In genomic region chr2:86044614-86045013, GRCh38 we compare ENCODE assay signal across 25 cellular contexts.
DNase-seq lines count a peak whose midpoint lies in the region; ATAC-seq and TF ChIP-seq lines count a peak whose summit lies in the region.
"Had no signal": no experiment of that assay in that cellular context is flagged by ENCODE, and none has a peak within 500 bp of the region (broad histone marks: within the 10 kb centered on the region; RNA-seq: fewer than 3 reads in every experiment).

No MANE protein-coding gene starts in this region.

- H3K14ac ChIP-seq in trophoblast cell (ENCODE audit: low read length) = no peak overlapping the region

- H3K4me3 ChIP-seq in heart left ventricle (no peak overlapping the region), mesendoderm (ENCODE audit: low read length) (no peak overlapping the region), trophoblast cell (ENCODE audit: low read depth, low read length) (no peak overlapping the region)
- H3K4me3 ChIP-seq: esophagus muscularis mucosa, Peyer's patch, smooth muscle cell, upper lobe of left lung had no signal

- H3K4me2 ChIP-seq in mesendoderm (ENCODE audit: low read length) (no peak overlapping the region), trophoblast cell (ENCODE audit: low read length) (no peak overlapping the region)
- H3K4me2 ChIP-seq: smooth muscle cell had no signal

- ATAC-seq in heart left ventricle = no peak
- no peak for ATAC-seq in activated naive CD8-positive, alpha-beta T cell treated with anti-CD3 and anti-CD28 coated beads, Interleukin-2, amount 50 U/mL, for 24 hours
- ATAC-seq in GM21717 (IDR thresholded peaks at IDR 0.05; ENCODE audit: unreplicated experiment) = no peak
- ATAC-seq: activated naive CD4-positive, alpha-beta T cell treated with anti-CD3 and anti-CD28 coated beads, Interleukin-2, amount 50 U/mL, for 72 hours; foreskin keratinocyte; left colon; naive thymus-derived CD8-positive, alpha-beta T cell had no signal

- H4K91ac ChIP-seq in trophoblast cell (ENCODE audit: low read depth, low read length) = no peak overlapping the region

- H3K9me3 ChIP-seq in heart left ventricle = no peaks in the 10 kb centered on the region
- no peaks in the 10 kb centered on the region for H3K9me3 ChIP-seq in trophoblast cell (ENCODE audit: insufficient read depth, low read depth, low read length)
- H3K9me3 ChIP-seq: esophagus muscularis mucosa, Peyer's patch, upper lobe of left lung had no signal

- peaks cover 0 to 16% (median 0%) of the 10 kb centered on the region in 12 donors for H3K4me1 ChIP-seq in heart left ventricle
- no peaks in the 10 kb centered on the region for H3K4me1 ChIP-seq in mesendoderm (ENCODE audit: control insufficient read depth, low read depth, low read length)
- H3K4me1 ChIP-seq in trophoblast cell (ENCODE audit: control insufficient read depth in 1 of 2, insufficient read depth in 2 of 2, low read length in 2 of 2) = peaks cover 0 to 6% of the 10 kb centered on the region in 2 experiments
- H3K4me1 ChIP-seq: foreskin keratinocyte, Peyer's patch had no signal

- no peak overlapping the region for H3K27ac ChIP-seq in heart left ventricle
- peak overlapping the region; percentile 79; the same call in 1 of the 2 replicates for H3K27ac ChIP-seq in VCaP
- no peak overlapping the region for H3K27ac ChIP-seq in mesendoderm (ENCODE audit: low read depth, low read length)
- no peak overlapping the region for H3K27ac ChIP-seq in trophoblast cell (ENCODE audit: low read depth, low read length)
- H3K27ac ChIP-seq: esophagus muscularis mucosa, foreskin keratinocyte, Peyer's patch, upper lobe of left lung had no signal

- no peak overlapping the region for H3K4me3 Mint-ChIP-seq in activated naive CD8-positive, alpha-beta T cell treated with anti-CD3 and anti-CD28 coated beads, Interleukin-2, amount 50 U/mL, for 24 hours
- H3K4me3 Mint-ChIP-seq: CD14-positive monocyte; naive thymus-derived CD8-positive, alpha-beta T cell had no signal

- H2BK120ac ChIP-seq in mesendoderm (ENCODE audit: low read depth, low read length) = no peak overlapping the region
- H2BK120ac ChIP-seq in trophoblast cell (ENCODE audit: insufficient read depth, low read length, poor library complexity) = no peak overlapping the region

- H2AK5ac ChIP-seq in mesendoderm (ENCODE audit: low read length) (no peak overlapping the region), trophoblast cell (ENCODE audit: low read length) (no peak overlapping the region)

- H3K4ac ChIP-seq in mesendoderm (ENCODE audit: low read depth, low read length) = no peak overlapping the region
- H3K4ac ChIP-seq in trophoblast cell (ENCODE audit: low read depth, low read length) = no peak overlapping the region

- H3K79me1 ChIP-seq in mesendoderm (ENCODE audit: low read length) (no peaks in the 10 kb centered on the region), trophoblast cell (ENCODE audit: low read length) (peaks cover 4% of the 10 kb centered on the region)

- no peak overlapping the region for H2AFZ ChIP-seq in trophoblast cell (ENCODE audit: insufficient read depth, low read length, poor library complexity)

- no peak for TF ChIP-seq POLR2A in heart left ventricle (IDR thresholded peaks at IDR 0.05)

- no peak overlapping the region for H3K9ac ChIP-seq in mesendoderm (ENCODE audit: low read length)
- no peak overlapping the region for H3K9ac ChIP-seq in trophoblast cell (ENCODE audit: low read length)

- no peak overlapping the region for H3K27ac Mint-ChIP-seq in activated naive CD8-positive, alpha-beta T cell treated with anti-CD3 and anti-CD28 coated beads, Interleukin-2, amount 50 U/mL, for 24 hours

- no peaks in the 10 kb centered on the region for H3K9me3 Mint-ChIP-seq in activated naive CD8-positive, alpha-beta T cell treated with anti-CD3 and anti-CD28 coated beads, Interleukin-2, amount 50 U/mL, for 24 hours
- H3K9me3 Mint-ChIP-seq: activated naive CD4-positive, alpha-beta T cell treated with anti-CD3 and anti-CD28 coated beads, Interleukin-2, amount 50 U/mL, for 72 hours; CD14-positive monocyte had no signal

- TF ChIP-seq CTCF in heart left ventricle (IDR thresholded peaks at IDR 0.05) (no peak), VCaP (conservative IDR thresholded peaks at IDR 0.05) (no peak)

- no peaks in the 10 kb centered on the region for H3K27me3 ChIP-seq in heart left ventricle
- no peaks in the 10 kb centered on the region for H3K27me3 ChIP-seq in mesendoderm (ENCODE audit: insufficient read depth, low read length, poor library complexity)
- no peaks in the 10 kb centered on the region for H3K27me3 ChIP-seq in trophoblast cell (ENCODE audit: insufficient read depth, low read length)
- H3K27me3 ChIP-seq: esophagus muscularis mucosa, foreskin keratinocyte, Peyer's patch, upper lobe of left lung had no signal

- peak overlapping the region; percentile 62 for H2BK5ac ChIP-seq in mesendoderm (ENCODE audit: low read length)
- H2BK5ac ChIP-seq in trophoblast cell (ENCODE audit: low read depth, low read length, poor library complexity) = no peak overlapping the region

- H3K27me3 Mint-ChIP-seq in activated naive CD8-positive, alpha-beta T cell treated with anti-CD3 and anti-CD28 coated beads, Interleukin-2, amount 50 U/mL, for 24 hours = no peaks in the 10 kb centered on the region

- DNase-seq in cardiac septum (ENCODE audit: low spot score) (peak; percentile 44), heart left ventricle (no peak), mesendoderm (no peak), trophoblast cell (no peak)
- DNase-seq in activated naive CD8-positive, alpha-beta T cell treated with anti-CD3 and anti-CD28 coated beads, Interleukin-2, amount 50 U/mL, for 24 hours = no peak
- DNase-seq: activated CD4-positive, alpha-beta T cell treated with anti-CD3 and anti-CD28 coated beads, Interleukin-2, amount 50 U/mL, for 48 hours; activated CD4-positive, CD25-positive, alpha-beta regulatory T cell; anterior cingulate cortex; cortex of kidney; foreskin keratinocyte; KG1; midbrain; naive thymus-derived CD8-positive, alpha-beta T cell; NCI-H1436 treated with DMSO at 0.1 percent for 48 hours; NCI-H345; stimulated activated CD4-positive, alpha-beta T cell treated with anti-CD3 and anti-CD28 coated beads, Interleukin-1b, Interleukin-23, amount 100 ng/mL, for 48 hours; upper lobe of left lung had no signal

- peaks cover 26% of the 10 kb centered on the region for H3K4me1 Mint-ChIP-seq in activated naive CD8-positive, alpha-beta T cell treated with anti-CD3 and anti-CD28 coated beads, Interleukin-2, amount 50 U/mL, for 24 hours

- no peak overlapping the region for H2BK12ac ChIP-seq in trophoblast cell (ENCODE audit: low read length)

- H3K23ac ChIP-seq in mesendoderm (ENCODE audit: low read length) = no peak overlapping the region
- no peak overlapping the region for H3K23ac ChIP-seq in trophoblast cell (ENCODE audit: low read length)

- H4K5ac ChIP-seq in mesendoderm (ENCODE audit: low read length) = no peak overlapping the region

- H4K12ac ChIP-seq in trophoblast cell (ENCODE audit: low read depth, low read length) = no peak overlapping the region

- WGBS in heart left ventricle, 4 donors = 94 to 100% (median 97%) methylated on average over 4 of the region's 4 CpGs
- no CpG with 5 or more reads among the region's 4 CpGs for whole genome bisulfite sequencing in mesendoderm (ENCODE audit: extremely low coverage, insufficient coverage, low lambda C conversion rate)
- WGBS in trophoblast cell (ENCODE audit: extremely low coverage, insufficient coverage, insufficient read length) = no CpG with 5 or more reads among the region's 4 CpGs

- peaks cover 0 to 97% (median 89%) of the 10 kb centered on the region in 9 donors for H3K36me3 ChIP-seq in heart left ventricle
- H3K36me3 ChIP-seq in mesendoderm (ENCODE audit: control insufficient read depth, insufficient read depth, low read length) = peaks cover 22% of the 10 kb centered on the region
- H3K36me3 ChIP-seq in trophoblast cell (ENCODE audit: control insufficient read depth in 1 of 2, insufficient read depth in 2 of 2, low read length in 2 of 2) = peaks cover 67 to 84% of the 10 kb centered on the region in 2 experiments

- no peak overlapping the region for H2BK15ac ChIP-seq in mesendoderm (replicated peaks; ENCODE audit: low read depth)

- no peaks in the 10 kb centered on the region for H3K79me2 ChIP-seq in mesendoderm (ENCODE audit: control insufficient read depth, insufficient read depth, low read length)
- H3K79me2 ChIP-seq in trophoblast cell (ENCODE audit: control insufficient read depth, insufficient read depth, low read length, poor library complexity) = no peaks in the 10 kb centered on the region

- no peak overlapping the region for H4K8ac ChIP-seq in mesendoderm (ENCODE audit: low read depth, low read length)
- no peak overlapping the region for H4K8ac ChIP-seq in trophoblast cell (ENCODE audit: low read depth, low read length)

- H3K56ac ChIP-seq in mesendoderm (ENCODE audit: low read length) = no peak overlapping the region

- peaks cover 64% of the 10 kb centered on the region for H3K36me3 Mint-ChIP-seq in activated naive CD8-positive, alpha-beta T cell treated with anti-CD3 and anti-CD28 coated beads, Interleukin-2, amount 50 U/mL, for 24 hours (ENCODE audit: low read depth)

- intact Hi-C loops in cardiac septum (cut with DNase I) (no loop called here), heart left ventricle (cut with DNase I) (no loop called here)

- no peak overlapping the region for H3K18ac ChIP-seq in mesendoderm (ENCODE audit: low read length)
- no peak overlapping the region for H3K18ac ChIP-seq in trophoblast cell (ENCODE audit: low read length)
